12 cellular contexts compared by ENCODE assay signal in genomic region chr17:46178550-46179198, GRCh38. TPM values are rescaled to one million over a fixed set of nuclear protein-coding genes. Genes with fewer than 3 reads are reported as not detected.
DNase-seq lines count a peak whose midpoint lies in the region; ATAC-seq and TF ChIP-seq lines count a peak whose summit lies in the region.
"Had no signal": no experiment of that assay in that cellular context is flagged by ENCODE, and none has a peak within 500 bp of the region (broad histone marks: within the 10 kb centered on the region; RNA-seq: fewer than 3 reads in every experiment).

No MANE protein-coding gene starts in this region.

- H3K4me3 ChIP-seq in KMS-11 (IDR thresholded peaks at IDR 0.05; ENCODE audit: insufficient read depth, low read depth, low read length), result no peak overlapping the region
- H3K4me3 ChIP-seq: tibial artery had no signal

- peak overlapping the region; percentile 6 for H3K4me2 ChIP-seq in KMS-11

- ATAC-seq in HG03378 (IDR thresholded peaks at IDR 0.05; ENCODE audit: unreplicated experiment) (no peak), HG03354 (IDR thresholded peaks at IDR 0.05; ENCODE audit: poor library complexity, severe bottlenecking, unreplicated experiment) (no peak)

- no peak overlapping the region for H3K9ac ChIP-seq in KMS-11

- no peaks in the 10 kb centered on the region for H3K27me3 Mint-ChIP-seq in activated naive CD8-positive, alpha-beta T cell treated with anti-CD3 and anti-CD28 coated beads for 36 hours

- peaks cover 55% of the 10 kb centered on the region for H3K36me3 Mint-ChIP-seq in activated naive CD8-positive, alpha-beta T cell treated with anti-CD3 and anti-CD28 coated beads for 36 hours

- no peaks in the 10 kb centered on the region for H3K27me3 ChIP-seq in KMS-11 (ENCODE audit: insufficient read depth, low read depth)
- H3K27me3 ChIP-seq: tibial artery had no signal

- H3K4me1 ChIP-seq in KMS-11 (ENCODE audit: low read depth, poor library complexity, severe bottlenecking), result peaks cover 74% of the 10 kb centered on the region

- no peaks in the 10 kb centered on the region for H3K9me3 Mint-ChIP-seq in activated naive CD8-positive, alpha-beta T cell treated with anti-CD3 and anti-CD28 coated beads for 36 hours

- H3K27ac Mint-ChIP-seq in activated naive CD8-positive, alpha-beta T cell treated with anti-CD3 and anti-CD28 coated beads for 36 hours, result peak overlapping the region; percentile 95

- H3K4me1 Mint-ChIP-seq in activated naive CD8-positive, alpha-beta T cell treated with anti-CD3 and anti-CD28 coated beads for 36 hours, result peaks cover 86% of the 10 kb centered on the region

- H3K36me3 ChIP-seq in KMS-11 (ENCODE audit: insufficient read depth), result no peaks in the 10 kb centered on the region
- H3K36me3 ChIP-seq: tibial artery had no signal

- DNase-seq in EH (ENCODE audit: low read depth), result peak; percentile 60
- DNase-seq in activated naive CD8-positive, alpha-beta T cell treated with anti-CD3 and anti-CD28 coated beads for 36 hours, result no peak
- peak; percentile 30 for DNase-seq in myocyte (ENCODE audit: low read depth)
- DNase-seq in NAMALWA (ENCODE audit: low spot score), result no peak
- DNase-seq in NCI-H345 treated with DMSO at 0.1 percent for 48 hours (lab: John Stamatoyannopoulos, UW; ENCODE audit: unreplicated experiment), result no peak
- DNase-seq: activated CD8-positive, alpha-beta memory T cell treated with anti-CD3 and anti-CD28 coated beads for 24 hours; effector CD4-positive, alpha-beta T cell; NCI-H748 treated with DMSO at 0.1 percent for 48 hours; tibial artery had no signal

- peaks cover 100% of the 10 kb centered on the region for H3K79me2 ChIP-seq in KMS-11 (ENCODE audit: insufficient read depth, low read depth)

- H2AFZ ChIP-seq in KMS-11 (ENCODE audit: low read depth), result no peak overlapping the region

- peak overlapping the region; percentile 75 for H3K4me3 Mint-ChIP-seq in activated naive CD8-positive, alpha-beta T cell treated with anti-CD3 and anti-CD28 coated beads for 36 hours

- no peak overlapping the region for H3K27ac ChIP-seq in KMS-11
- H3K27ac ChIP-seq: tibial artery had no signal

- peaks cover 53% of the 10 kb centered on the region for H4K20me1 ChIP-seq in KMS-11 (ENCODE audit: insufficient read depth)

- TF ChIP-seq CTCF in KMS-11 (conservative IDR thresholded peaks at IDR 0.05; ENCODE audit: low read depth, low read length), result no peak

RNA-seq across cellular contexts. Expression of gene KANSL1, which starts 14.6 kb away (rescaled TPM):
- 10 to 100 TPM; 60.9 to 65.5 TPM for total RNA-seq in activated naive CD8-positive, alpha-beta T cell treated with anti-CD3 and anti-CD28 coated beads for 36 hours
- 19.3 and 25.2 TPM in 2 replicates for total RNA-seq in myocyte
- 15.4 TPM for polyA plus RNA-seq in myocyte (2012)

Comparison
In these comparisons a context has a peak if more than half of its experiments do, and no peak if none do; other contexts are left out.
1. DNase-seq: peak in EH (single experiment) and myocyte (single experiment); none in activated naive CD8-positive, alpha-beta T cell treated with anti-CD3 and anti-CD28 coated beads for 36 hours (single experiment), NAMALWA (single experiment) and NCI-H345 treated with DMSO at 0.1 percent for 48 hours (single experiment).